9 cellular contexts compared by ENCODE assay signal in genomic region chr3:177603137-177603603, GRCh38.
DNase-seq lines count a peak whose midpoint lies in the region; ATAC-seq and TF ChIP-seq lines count a peak whose summit lies in the region.
"Had no signal": no experiment of that assay in that cellular context is flagged by ENCODE, and none has a peak within 500 bp of the region (broad histone marks: within the 10 kb centered on the region; RNA-seq: fewer than 3 reads in every experiment).

No MANE protein-coding gene starts in this region.

- H3K4me1 Mint-ChIP-seq in natural killer cell (peaks cover 50 to 61% of the 10 kb centered on the region in 2 donors), H9 (peaks cover 31 to 36% of the 10 kb centered on the region in 2 experiments)

- no peaks in the 10 kb centered on the region for H4K20me1 ChIP-seq in H9 (ENCODE audit: control insufficient read depth, insufficient read depth, insufficient read length)

- H4K5ac ChIP-seq in H9 (ENCODE audit: insufficient read length, low read depth, low read length) = no peak overlapping the region

- H3K9me3 Mint-ChIP-seq in natural killer cell (no peaks in the 10 kb centered on the region), H9 (peaks cover 7 to 9% of the 10 kb centered on the region in 2 experiments)

- no peaks in the 10 kb centered on the region for H3K23me2 ChIP-seq in H9 (ENCODE audit: insufficient read length, low read depth, low read length, poor library complexity, severe bottlenecking)

- H3K9ac ChIP-seq in H9 (ENCODE audit: extremely low read depth, insufficient read length, low read length) = no peak overlapping the region

- ATAC-seq in HG02571 (IDR thresholded peaks at IDR 0.05; ENCODE audit: unreplicated experiment) (peak; percentile 70), natural killer cell (peak; percentile 43 to 48 (median 44)), mucosa of descending colon (no peak)

- H2BK20ac ChIP-seq in H9 (ENCODE audit: low read depth, low read length, poor library complexity, severe bottlenecking) = no peak overlapping the region

- no peak overlapping the region for H3K14ac ChIP-seq in H9 (ENCODE audit: insufficient read depth, low read length)

- no peaks in the 10 kb centered on the region for H3K27me3 ChIP-seq in H9 (ENCODE audit: insufficient read depth, low read length)

- H2BK12ac ChIP-seq in H9 (ENCODE audit: insufficient read length, low read depth, low read length) = no peak overlapping the region

- H3K36me3 Mint-ChIP-seq in natural killer cell = no peaks in the 10 kb centered on the region
- peaks cover 0 to 9% (median 4%) of the 10 kb centered on the region in 3 experiments; a peak in 3 of 7 replicates for H3K36me3 Mint-ChIP-seq in H9 (ENCODE audit: insufficient read depth in 1 of 3, low read depth in 3 of 3)

- no CpG with 5 or more reads among the region's 2 CpGs for WGBS in H9 (ENCODE audit: extremely low coverage, insufficient read length, low lambda C conversion rate)

- no peak overlapping the region for H2BK5ac ChIP-seq in H9 (ENCODE audit: insufficient read length, low read length)

- DNase-seq in GM13977 (ENCODE audit: low spot score) = peak; percentile 16
- DNase-seq in RPMI7951 (ENCODE audit: low read depth) = peak; percentile 38
- no peak for DNase-seq in natural killer cell
- no peak for DNase-seq in mucosa of descending colon
- no peak for DNase-seq in activated CD4-positive, alpha-beta T cell treated with anti-CD3 and anti-CD28 coated beads, Interleukin-2, amount 50 U/mL, for 48 hours
- no peak for DNase-seq in islet precursor cell
- no peak for DNase-seq in H9
- DNase-seq: activated CD4-positive, alpha-beta T cell treated with anti-CD3 and anti-CD28 coated beads, Interleukin-2, amount 10 ng/mL, durations not matched to agents 24 days and 14 days had no signal

- no peak overlapping the region for H2BK15ac ChIP-seq in H9 (ENCODE audit: low read depth, low read length)

- no peak overlapping the region for H2BK120ac ChIP-seq in H9 (ENCODE audit: low read depth, low read length, poor library complexity, severe bottlenecking)

- H3K79me2 ChIP-seq in H9 (ENCODE audit: insufficient read depth, low read length) = no peaks in the 10 kb centered on the region

- no peak overlapping the region for H3K27ac ChIP-seq in H9 (ENCODE audit: insufficient read length, low read depth, low read length)

- TF ChIP-seq CTCF in GM13977 (IDR thresholded peaks at IDR 0.05; ENCODE audit: extremely low read depth, insufficient read depth, missing control alignments) = no peak
- no peak for TF ChIP-seq CTCF in natural killer cell (IDR thresholded peaks at IDR 0.05)
- TF ChIP-seq CTCF in mucosa of descending colon (IDR thresholded peaks at IDR 0.05) = no peak
- TF ChIP-seq CTCF in H9 (conservative IDR thresholded peaks at IDR 0.05) = no peak

- no peaks in the 10 kb centered on the region for H3K9me3 ChIP-seq in mucosa of descending colon
- no peaks in the 10 kb centered on the region for H3K9me3 ChIP-seq in H9 (ENCODE audit: control insufficient read depth, low read depth, low read length)

- in situ Hi-C loops in GM13977 (cut with MboI; ENCODE audit: low pct_unique_long_range_greater_than_20kb, low sequenced_read_pairs, unreplicated experiment) = no loop called here

- H3K27me3 Mint-ChIP-seq in natural killer cell (ENCODE audit: low read depth in 2 of 2) (no peaks in the 10 kb centered on the region), H9 (ENCODE audit: low read depth) (no peaks in the 10 kb centered on the region)
- H3K27me3 Mint-ChIP-seq: activated CD4-positive, alpha-beta T cell treated with anti-CD3 and anti-CD28 coated beads, Interleukin-2, amount 10 ng/mL, durations not matched to agents 24 days and 14 days had no signal

- peak overlapping the region; percentile 48 to 64 for H3K27ac Mint-ChIP-seq in natural killer cell
- H3K27ac Mint-ChIP-seq in H9 = no peak overlapping the region
- H3K27ac Mint-ChIP-seq: activated CD4-positive, alpha-beta T cell treated with anti-CD3 and anti-CD28 coated beads, Interleukin-2, amount 10 ng/mL, durations not matched to agents 24 days and 14 days had no signal

- no peak overlapping the region for H3K4me3 ChIP-seq in mucosa of descending colon

- no peak overlapping the region for H2AFZ ChIP-seq in H9 (ENCODE audit: low read length)

- H3K4me3 Mint-ChIP-seq in natural killer cell = no peak overlapping the region
- H3K4me3 Mint-ChIP-seq in H9 = no peak overlapping the region
- H3K4me3 Mint-ChIP-seq: activated CD4-positive, alpha-beta T cell treated with anti-CD3 and anti-CD28 coated beads, Interleukin-2, amount 10 ng/mL, durations not matched to agents 24 days and 14 days had no signal

- H4K8ac ChIP-seq in H9 (replicated peaks; ENCODE audit: insufficient read length, low read depth, low read length) = no peak overlapping the region

- H3K18ac ChIP-seq in H9 (ENCODE audit: insufficient read length, low read depth, low read length) = no peak overlapping the region

- no peak overlapping the region for H3T11ph ChIP-seq in H9 (ENCODE audit: low read length)

- H3K36me3 ChIP-seq in mucosa of descending colon (ENCODE audit: low read depth) = no peaks in the 10 kb centered on the region

- H2AK5ac ChIP-seq in H9 (ENCODE audit: insufficient read length, low read length) = no peak overlapping the region

- no peaks in the 10 kb centered on the region for H3K79me1 ChIP-seq in H9 (ENCODE audit: insufficient read depth, low read depth, low read length, poor library complexity, severe bottlenecking)

- H4K91ac ChIP-seq in H9 (ENCODE audit: insufficient read length, low read depth, low read length) = no peak overlapping the region

- no peak overlapping the region for H3K4ac ChIP-seq in H9 (ENCODE audit: low read depth, low read length)

- H3K4me1 ChIP-seq in mucosa of descending colon (ENCODE audit: low read depth) = peaks cover 3% of the 10 kb centered on the region
- H3K4me1 ChIP-seq in H9 (ENCODE audit: insufficient read depth, low read length) = peaks cover 15% of the 10 kb centered on the region

- no peak overlapping the region for H3K23ac ChIP-seq in H9 (ENCODE audit: insufficient read length, low read depth, low read length)

- no peak overlapping the region for H3K4me2 ChIP-seq in H9 (ENCODE audit: insufficient read depth, insufficient read length, low read length)

- intact Hi-C loops in natural killer cell (cut with micrococcal nuclease) (loop anchor here (5.0 kb wide), 1 partner anchor 406 kb away; the partner anchor contains the start of gene TBL1XR1), mucosa of descending colon (cut with DNase I, micrococcal nuclease) (no loop called here)

- no peak overlapping the region for H3K56ac ChIP-seq in H9 (ENCODE audit: insufficient read length, low read depth, low read length)

Comparison
In these comparisons a context has a peak if more than half of its experiments do, and no peak if none do; other contexts are left out.
1. DNase-seq: peak in GM13977 (single experiment) and RPMI7951 (single experiment); none in natural killer cell (single experiment), mucosa of descending colon (0 of 3), activated CD4-positive, alpha-beta T cell treated with anti-CD3 and anti-CD28 coated beads, Interleukin-2, amount 50 U/mL, for 48 hours (0 of 2), islet precursor cell (single experiment) and H9 (single experiment).
2. H3K27ac Mint-ChIP-seq: peak in natural killer cell (2 of 2); none in H9 (0 of 3).